ENCODE assay signal across 8 cellular contexts in genomic region chr12:119902084-119902509, GRCh38. TPM values are rescaled to one million over a fixed set of nuclear protein-coding genes. Genes with fewer than 3 reads are reported as not detected.
DNase-seq lines count a peak whose midpoint lies in the region; ATAC-seq, FAIRE-seq and TF ChIP-seq lines count a peak whose summit lies in the region.

No MANE protein-coding gene starts in this region.

- H3K36me3 ChIP-seq in GM06990 (ENCODE audit: control insufficient read depth, insufficient read depth, low read length) (no peaks in the 10 kb centered on the region), kidney (ENCODE audit: control insufficient read depth in 1 of 2, insufficient read depth in 2 of 2, low read length in 2 of 2) (no peaks in the 10 kb centered on the region)

- peak; percentile 96 for TF ChIP-seq CTCF in GM06990 (IDR thresholded peaks at IDR 0.05; ENCODE audit: insufficient read depth, low read length, poor library complexity, severe bottlenecking)
- TF ChIP-seq CTCF in VCaP (conservative IDR thresholded peaks at IDR 0.05), result peak; percentile 98
- TF ChIP-seq CTCF in MCF 10A (IDR thresholded peaks at IDR 0.05; ENCODE audit: unreplicated experiment), result peak; percentile 86
- peak; percentile 89 for TF ChIP-seq CTCF in kidney (IDR thresholded peaks at IDR 0.05; ENCODE audit: borderline replicate concordance, extremely low read depth, insufficient read depth)

- H3K4me1 ChIP-seq in kidney (ENCODE audit: control insufficient read depth in 1 of 2, insufficient read depth in 1 of 2, low read depth in 1 of 2, low read length in 2 of 2), result no peaks in the 10 kb centered on the region

- no peak for FAIRE-seq in kidney (lab: Jason Lieb, UNC)

- no peaks in the 10 kb centered on the region for H3K36me3 Mint-ChIP-seq in MCF 10A (ENCODE audit: insufficient read depth, unreplicated experiment)

- H3K9me3 ChIP-seq in kidney (ENCODE audit: control insufficient read depth in 1 of 2, low read length in 2 of 2), result no peaks in the 10 kb centered on the region

- H3K4me1 Mint-ChIP-seq in MCF 10A (ENCODE audit: insufficient read depth, unreplicated experiment), result peaks cover 10% of the 10 kb centered on the region

- peak; percentile 4 for DNase-seq in GM06990 (ENCODE audit: extremely low read depth, insufficient read length)
- peak; percentile 88 for DNase-seq in NCI-H2196 treated with DMSO at 0.1 percent for 48 hours (lab: John Stamatoyannopoulos, UW; ENCODE audit: unreplicated experiment)
- DNase-seq in MCF 10A (ENCODE audit: unreplicated experiment), result peak; percentile 78
- DNase-seq in kidney, result no peak
- DNase-seq in stimulated activated CD4-positive, alpha-beta T cell treated with anti-CD3 and anti-CD28 coated beads, Interleukin-2, amount 100 ng/mL, for 48 hours, result peak; percentile 68 to 69

- BruUV-seq in MCF 10A (replicated peaks; lab: Mats Ljungman, UMichigan), result no TSS peak

- intact Hi-C loops in MCF 10A (cut with micrococcal nuclease) (loop anchor here (1.0 to 5.0 kb wide), 5 partner anchors 36 to 235 kb away; partner anchors contain the start of gene PRKAB1), kidney (cut with DNase I) (no loop called here)

- POLR2A ChIA-PET in MCF 10A (lab: Yijun Ruan, JAX), result interaction anchor here (0.8 to 1.3 kb wide), 2 partner anchors 121 to 234 kb away, joined by 3 to 5 read pairs; partner anchors contain the start of gene PRKAB1

- H3K4me3 ChIP-seq in GM06990 (replicated peaks; ENCODE audit: low read depth, low read length) (no peak overlapping the region), kidney (ENCODE audit: low read length in 2 of 2) (no peak overlapping the region)

- H3K27me3 Mint-ChIP-seq in MCF 10A (ENCODE audit: insufficient read depth, unreplicated experiment), result no peaks in the 10 kb centered on the region

- no peaks in the 10 kb centered on the region for H3K27me3 ChIP-seq in GM06990 (replicated peaks; ENCODE audit: control insufficient read depth, insufficient read depth, low read length)

- no peak overlapping the region for H3K27ac Mint-ChIP-seq in MCF 10A (ENCODE audit: low read depth, unreplicated experiment)

- ATAC-seq in HG03103 (IDR thresholded peaks at IDR 0.05; ENCODE audit: low read depth, unreplicated experiment), result peak; percentile 94
- ATAC-seq in HG02852 (IDR thresholded peaks at IDR 0.05; ENCODE audit: unreplicated experiment), result no peak

- H3K4me3 Mint-ChIP-seq in MCF 10A (ENCODE audit: unreplicated experiment), result no peak overlapping the region

- no peak overlapping the region for H3K9ac ChIP-seq in kidney (ENCODE audit: low read length in 2 of 2)

- CTCF ChIA-PET in MCF 10A (lab: Yijun Ruan, JAX), result interaction anchor here (0.6 to 3.5 kb wide), 11 partner anchors 11 to 207 kb away, joined by 3 to 17 read pairs (median 4); no protein-coding TSS in a partner anchor

- H3K9me3 Mint-ChIP-seq in MCF 10A (ENCODE audit: unreplicated experiment), result no peaks in the 10 kb centered on the region

- 0 out of 2 replicates have a peak overlapping the region, but pooled peaks have one; percentile 19 for H3K27ac ChIP-seq in VCaP
- H3K27ac ChIP-seq in kidney (ENCODE audit: low read depth in 2 of 2, low read length in 2 of 2), result no peak overlapping the region

RNA-seq across cellular contexts. Expression of gene CIT, which starts 25.0 kb away (rescaled TPM):
- 22.8 and 25.0 TPM in 2 replicates for total RNA-seq in MCF 10A (2022)
- total RNA-seq in kidney, result 81.6 TPM
- 3.0 TPM for polyA plus RNA-seq in kidney (ENCODE audit: insufficient read depth, low read depth, low replicate concordance)
